In genomic region chrX:133353233-133353632, GRCh38 we compare ENCODE assay signal across 23 cellular contexts.
"Had no signal": no experiment of that assay in that cellular context is flagged by ENCODE, and none has a peak within 500 bp of the region (broad histone marks: within the 10 kb centered on the region; RNA-seq: fewer than 3 reads in every experiment).

No MANE protein-coding gene starts in this region.

- H3K9me3 Mint-ChIP-seq: T-cell had no signal

- H3K36me3 Mint-ChIP-seq: T-cell had no signal

- H3K27ac Mint-ChIP-seq: T-cell had no signal

- H3K4me3 Mint-ChIP-seq: T-cell had no signal

- H3K27ac ChIP-seq: RWPE1 had no signal

- H3K4me1 Mint-ChIP-seq: T-cell had no signal

- H3K9me3 ChIP-seq: SK-N-SH had no signal

- ATAC-seq: Panc1, PC-3, T-cell had no signal

- H3K4me2 ChIP-seq: SK-N-SH had no signal

- DNase-seq: KBM-7; NCI-H1092; NCI-H1105 treated with DMSO at 0.1 percent for 48 hours; NCI-H1417 treated with DMSO at 0.1 percent for 48 hours; NCI-H146; NCI-H1694 treated with DMSO at 0.1 percent for 48 hours; NCI-H1930; NCI-H2081 treated with DMSO at 0.1 percent for 48 hours; NCI-H2171; NCI-H226; NCI-H446; NCI-H510A; NCI-H524 treated with DMSO at 0.1 percent for 48 hours; NCI-H69; NCI-H774; NK-92 treated with Interleukin-12 subunit alpha and Interleukin-12 subunit beta, amount 100 ng/mL, for 24 hours; PC-3; SHP77; SK-N-SH; SW 1271; T-cell had no signal

- H3K9ac ChIP-seq: SK-N-SH had no signal
